Comparison of ENCODE assay signal across 22 cellular contexts in genomic region chr10:75100764-75101291, GRCh38. TPM values are rescaled to one million over a fixed set of nuclear protein-coding genes. Genes with fewer than 3 reads are reported as not detected.
DNase-seq lines count a peak whose midpoint lies in the region; ATAC-seq, FAIRE-seq and TF ChIP-seq lines count a peak whose summit lies in the region.
"Had no signal": no experiment of that assay in that cellular context is flagged by ENCODE, and none has a peak within 500 bp of the region (broad histone marks: within the 10 kb centered on the region; RNA-seq: fewer than 3 reads in every experiment).

No MANE protein-coding gene starts in this region.

- no peaks in the 10 kb centered on the region for H3K36me3 Mint-ChIP-seq in neural progenitor cell
- no peaks in the 10 kb centered on the region for H3K36me3 Mint-ChIP-seq in type B pancreatic cell

- H3K4me1 Mint-ChIP-seq in neural progenitor cell (peaks cover 14% of the 10 kb centered on the region), type B pancreatic cell (ENCODE audit: unreplicated experiment) (peaks cover 14% of the 10 kb centered on the region)

- H3K4me2 ChIP-seq in K562 (ENCODE audit: insufficient read depth, low read length) = no peak overlapping the region
- peak overlapping the region; percentile 58 for H3K4me2 ChIP-seq in neural progenitor cell

- peak in 1 of 4 donors; percentile 3 for ATAC-seq in heart left ventricle
- no peak for ATAC-seq in Right ventricle myocardium inferior
- no peak for ATAC-seq in K562

- WGBS in heart left ventricle, 4 donors = 57 to 67% (median 57%) methylated on average over 4 of the region's 4 CpGs
- WGBS in K562 (ENCODE audit: insufficient coverage, low coverage, missing lambda C conversion rate) = 55% methylated on average over 4 of the region's 4 CpGs

- POLR2A ChIA-PET in K562 (lab: Yijun Ruan, JAX) = interaction anchor here (0.6 to 1.7 kb wide), 2 partner anchors 8 to 22 kb away, joined by 5 to 7 read pairs; a partner anchor contains a TSS

- peak overlapping the region in 9 of 12 donors; percentile 28 to 83 (median 74) for H3K27ac ChIP-seq in heart left ventricle
- no peak overlapping the region for H3K27ac ChIP-seq in K562 (ENCODE audit: extremely low read depth, low read depth, low read length)
- H3K27ac ChIP-seq in neural progenitor cell = peak overlapping the region; percentile 58
- H3K27ac ChIP-seq: ascending aorta, C4-2B, thoracic aorta had no signal

- no peaks in the 10 kb centered on the region for H3K9me1 ChIP-seq in K562 (ENCODE audit: control insufficient read depth, insufficient read depth, low read length)

- intact Hi-C loops in heart left ventricle (cut with DNase I) (loop anchor here in 9 of 10 donors (1.0 to 10.0 kb wide), 14 partner anchors 79 to 946 kb away; partner anchors contain the start of genes KAT6B (in 6 of the 9), ADK (in 1 of the 9), AP3M1 (in 1 of the 9) and COMTD1 (in 1 of the 9)), Right ventricle myocardium inferior (cut with DNase I) (loop anchor here (2.0 kb wide), 2 partner anchors 834 to 856 kb away; no protein-coding TSS in a partner anchor), K562 (cut with micrococcal nuclease) (loop anchor here (1.0 to 10.0 kb wide), 4 partner anchors 79 to 859 kb away; no protein-coding TSS in a partner anchor)

- peaks cover 0 to 29% (median 10%) of the 10 kb centered on the region in 12 donors for H3K4me1 ChIP-seq in heart left ventricle
- H3K4me1 ChIP-seq in K562 (replicated peaks in 1 of 2; ENCODE audit: control insufficient read depth in 2 of 2, insufficient read depth in 2 of 2, low read length in 2 of 2) = peaks cover 16 to 44% of the 10 kb centered on the region in 2 experiments; a peak in 4 of 5 replicates
- peaks cover 10% of the 10 kb centered on the region for H3K4me1 ChIP-seq in neural progenitor cell
- H3K4me1 ChIP-seq: A549, ascending aorta had no signal

- H3K27ac Mint-ChIP-seq in neural progenitor cell (peak overlapping the region; percentile 44), type B pancreatic cell (peak overlapping the region; percentile 62)
- H3K27ac Mint-ChIP-seq: activated naive CD4-positive, alpha-beta T cell treated with anti-CD3 and anti-CD28 coated beads for 36 hours; endodermal cell had no signal

- H3K9me3 ChIP-seq in heart left ventricle (no peaks in the 10 kb centered on the region), K562 (replicated peaks; ENCODE audit: control insufficient read depth, insufficient read depth, low read depth, low read length) (no peaks in the 10 kb centered on the region), neural progenitor cell (ENCODE audit: low read depth) (no peaks in the 10 kb centered on the region)
- H3K9me3 ChIP-seq: A549, ascending aorta, ovary, thoracic aorta had no signal

- no peak for TF ChIP-seq EP300 in K562 (IDR thresholded peaks at IDR 0.05; ENCODE audit: low read length)

- H3K4me3 ChIP-seq in heart left ventricle (no peak overlapping the region), K562 (no peak overlapping the region), neural progenitor cell (no peak overlapping the region)
- H3K4me3 ChIP-seq: A549, ascending aorta, ovary, thoracic aorta had no signal

- in situ Hi-C loops in K562 (cut with MboI) = no loop called here

- H3F3A ChIP-seq in neural progenitor cell (ENCODE audit: low read depth) = peaks cover 14% of the 10 kb centered on the region

- DNase-seq in heart left ventricle = no peak
- no peak for DNase-seq in Right ventricle myocardium inferior (ENCODE audit: missing footprints)
- no peak for DNase-seq in K562 (ENCODE audit: extremely low read depth in 1 of 4, low spot score in 3 of 4)
- no peak for DNase-seq in neural progenitor cell (ENCODE audit: low spot score)
- DNase-seq in type B pancreatic cell (ENCODE audit: extremely low spot score, unreplicated experiment) = no peak
- DNase-seq in activated T-cell treated with anti-CD3 and anti-CD28 coated beads for 4 hours = no peak
- DNase-seq in NAMALWA (ENCODE audit: low spot score) = no peak
- no peak for DNase-seq in frontal cortex (ENCODE audit: low spot score in 2 of 2)
- DNase-seq: activated CD4-positive, alpha-beta T cell treated with anti-CD3 and anti-CD28 coated beads, Interleukin-2, amount 50 U/mL, for 4 hours; activated naive CD4-positive, alpha-beta T cell treated with anti-CD3 and anti-CD28 coated beads for 36 hours; hippocampal formation; MM.1S; NCI-H187; NCI-H446 treated with DMSO at 0.1 percent for 48 hours; RPMI8226; stimulated activated CD4-positive, alpha-beta T cell treated with anti-CD3 and anti-CD28 coated beads, Interleukin-4, amount 100 ng/mL, for 4 hours had no signal

- no TSS peak for BruUV-seq in K562 (replicated peaks; lab: Mats Ljungman, UMichigan)

- TF ChIP-seq POLR2A in heart left ventricle (IDR thresholded peaks at IDR 0.05) (no peak), K562 (conservative IDR thresholded peaks at IDR 0.05) (no peak)

- no peak for TF ChIP-seq CTCF in heart left ventricle (IDR thresholded peaks at IDR 0.05)
- no peak for TF ChIP-seq CTCF in K562 (IDR thresholded peaks at IDR 0.05 in 2 of 3, conservative IDR thresholded peaks at IDR 0.05 in 1 of 3; ENCODE audit: insufficient read depth in 2 of 3, low read depth in 1 of 3, low read length in 3 of 3)
- TF ChIP-seq CTCF in neural progenitor cell (IDR thresholded peaks at IDR 0.05) = no peak
- TF ChIP-seq CTCF in type B pancreatic cell (conservative IDR thresholded peaks at IDR 0.05) = no peak

- FAIRE-seq in K562 (lab: Jason Lieb, UNC) = no peak
- FAIRE-seq in frontal cortex (lab: Jason Lieb, UNC) = no peak
- FAIRE-seq: A549 had no signal

- H3K27me3 Mint-ChIP-seq in neural progenitor cell (ENCODE audit: insufficient read depth, low read depth) (peaks cover 5% of the 10 kb centered on the region), type B pancreatic cell (no peaks in the 10 kb centered on the region)

- H3K36me3 ChIP-seq in heart left ventricle (no peaks in the 10 kb centered on the region), K562 (ENCODE audit: control insufficient read depth, insufficient read depth, low read length) (no peaks in the 10 kb centered on the region), neural progenitor cell (no peaks in the 10 kb centered on the region)
- H3K36me3 ChIP-seq: ascending aorta, ovary, thoracic aorta had no signal

- H4K20me1 ChIP-seq in K562 (replicated peaks; ENCODE audit: control insufficient read depth, insufficient read depth, low read length) (peaks cover 4% of the 10 kb centered on the region; the same call in 1 of the 2 replicates), neural progenitor cell (ENCODE audit: low read depth) (no peaks in the 10 kb centered on the region)

- TF ChIP-seq RAD21 in K562 (CRISPR knock-in tag; conservative IDR thresholded peaks at IDR 0.05 in 1 of 2, IDR thresholded peaks at IDR 0.05 in 1 of 2) = no peak

- peak overlapping the region; percentile 33 for H3K4me3 Mint-ChIP-seq in neural progenitor cell
- peak overlapping the region; percentile 36 for H3K4me3 Mint-ChIP-seq in type B pancreatic cell
- H3K4me3 Mint-ChIP-seq: activated naive CD4-positive, alpha-beta T cell treated with anti-CD3 and anti-CD28 coated beads for 36 hours; endodermal cell had no signal

- H3K9ac ChIP-seq in K562 (ENCODE audit: insufficient read depth in 1 of 2, low read depth in 2 of 2, low read length in 2 of 2) (peak overlapping the region in 1 of 2 experiments; percentile 75; a peak in 2 of 4 replicates), neural progenitor cell (no peak overlapping the region)

- H3K27me3 ChIP-seq in heart left ventricle = no peaks in the 10 kb centered on the region
- no peaks in the 10 kb centered on the region for H3K27me3 ChIP-seq in K562 (ENCODE audit: control insufficient read depth in 2 of 2, insufficient read depth in 2 of 2, low read length in 2 of 2)
- no peaks in the 10 kb centered on the region for H3K27me3 ChIP-seq in neural progenitor cell
- H3K27me3 ChIP-seq: ascending aorta, ovary had no signal

- H3K79me2 ChIP-seq in K562 (ENCODE audit: control insufficient read depth, insufficient read depth, low read length) (no peaks in the 10 kb centered on the region), neural progenitor cell (ENCODE audit: low read depth) (no peaks in the 10 kb centered on the region)

- H2AFZ ChIP-seq in K562 (ENCODE audit: low read depth, low read length) = no peak overlapping the region
- peak overlapping the region; percentile 100 for H2AFZ ChIP-seq in neural progenitor cell (replicated peaks)

- H3K9me3 Mint-ChIP-seq in neural progenitor cell = no peaks in the 10 kb centered on the region
- H3K9me3 Mint-ChIP-seq in type B pancreatic cell = no peaks in the 10 kb centered on the region
- H3K9me3 Mint-ChIP-seq: activated naive CD4-positive, alpha-beta T cell treated with anti-CD3 and anti-CD28 coated beads for 36 hours; endodermal cell had no signal

- CTCF ChIA-PET in K562 (lab: Yijun Ruan, JAX; ENCODE audit: low intra/inter-chr PET ratio) = interaction anchor here (0.7 to 3.3 kb wide), 6 partner anchors 72 to 857 kb away, joined by 3 to 28 read pairs (median 8); partner anchors contain the start of gene COMTD1

TF ChIP-seq in K562, 482 proteins besides CTCF, POLR2A, EP300 and RAD21 (continues in another document):
- TF ChIP-seq FOXK1 (CRISPR knock-in tag; IDR thresholded peaks at IDR 0.05; ENCODE audit: borderline replicate concordance) = 0 out of 2 replicates have a peak, but pooled peaks have one; percentile 24

RNA-seq across cellular contexts. Expression of gene SAMD8, which starts 10.6 kb away (rescaled TPM):
- 10 to 100 TPM; 19.4 to 43.0 (median 25.1) TPM for total RNA-seq in heart left ventricle
- 10 to 100 TPM in 1 of 2 donors, 1 to 10 TPM in 1; 7.5 to 10.1 TPM for polyA plus RNA-seq in heart left ventricle
- 21.9 TPM for total RNA-seq in Right ventricle myocardium inferior
- total RNA-seq in K562 (2011; cell fraction: chromatin; rRNA removed; ENCODE audit: low replicate concordance) = 32.4 and 44.3 TPM in 2 replicates
- 9.3 and 10.0 TPM in 2 replicates for total RNA-seq in K562 (2011; cell fraction: nucleolus; rRNA removed)
- 15.6 and 26.2 TPM in 2 replicates for total RNA-seq in K562 (2011; cell fraction: nucleoplasm; rRNA removed)
- 4.6 and 6.2 TPM in 2 replicates for total RNA-seq in K562 (2014; rRNA removed)
- 8.8 and 10.5 TPM in 2 replicates for total RNA-seq in K562 (2014; rRNA removed; fragmentation: Illumina TruSeq; extraction: Trizol)
- 7.9 and 8.2 TPM in 2 replicates for total RNA-seq in K562 (2015; rRNA removed; fragmentation: Illumina TruSeq; extraction: Trizol)
- 7.2 and 7.6 TPM in 2 replicates for total RNA-seq in K562 (2021)
- polyA plus RNA-seq in K562 (2011; rRNA removed) = 16.1 and 16.7 TPM in 2 replicates
- 7.1 and 15.1 TPM in 2 replicates for polyA plus RNA-seq in K562 (2011; cell fraction: cytosol; rRNA removed)
- polyA plus RNA-seq in K562 (2011; cell fraction: nucleus; rRNA removed) = 5.7 and 7.9 TPM in 2 replicates
- polyA plus RNA-seq in K562 (2012) = 3.2 and 5.0 TPM in 2 replicates
- 5.4 and 6.2 TPM in 2 replicates for polyA plus RNA-seq in K562 (2014; fragmentation: Illumina TruSeq; extraction: Trizol)
- polyA plus RNA-seq in K562 (2014; fragmentation: Nextera tagmentation; extraction: Ambion mirVana) = 1 to 10 TPM; 2.7 to 2.8 TPM
- 5.5 and 5.7 TPM in 2 replicates for polyA plus RNA-seq in K562 (2014; rRNA removed)
- 28.0 and 29.4 TPM in 2 replicates for polyA minus RNA-seq in K562 (2011; rRNA and poly(A)+ RNA removed)
- polyA minus RNA-seq in K562 (2011; cell fraction: cytosol; rRNA and poly(A)+ RNA removed) = 6.9 and 9.4 TPM in 2 replicates
- polyA minus RNA-seq in K562 (2011; cell fraction: nucleus; rRNA and poly(A)+ RNA removed) = 3.5 and 9.0 TPM in 2 replicates
- 25.7 and 39.5 TPM in 2 replicates for total RNA-seq in neural progenitor cell (ENCODE audit: low replicate concordance)
- total RNA-seq in type B pancreatic cell (ENCODE audit: low replicate concordance) = 15.7 and 17.3 TPM in 2 replicates
- 73.4 TPM for total RNA-seq in frontal cortex
